Comparison of ENCODE assay signal across 16 cellular contexts in genomic region chr6:164859791-164860190, GRCh38.
DNase-seq lines count a peak whose midpoint lies in the region; TF ChIP-seq lines count a peak whose summit lies in the region.
"Had no signal": no experiment of that assay in that cellular context is flagged by ENCODE, and none has a peak within 500 bp of the region (broad histone marks: within the 10 kb centered on the region; RNA-seq: fewer than 3 reads in every experiment).

No MANE protein-coding gene starts in this region.

- no peaks in the 10 kb centered on the region for H3F3A ChIP-seq in neural progenitor cell (ENCODE audit: low read depth)

- WGBS in esophagus squamous epithelium, 2 donors, result 34 to 48% methylated on average over 4 of the region's 4 CpGs

- peak overlapping the region; percentile 50 for H2AFZ ChIP-seq in neural progenitor cell (replicated peaks)

- no peaks in the 10 kb centered on the region for H3K36me3 Mint-ChIP-seq in neural progenitor cell

- TF ChIP-seq CTCF in neural progenitor cell (IDR thresholded peaks at IDR 0.05) (no peak), esophagus squamous epithelium (IDR thresholded peaks at IDR 0.05) (no peak)

- no peak overlapping the region for H3K27ac ChIP-seq in neural progenitor cell
- H3K27ac ChIP-seq in esophagus squamous epithelium, result no peak overlapping the region
- H3K27ac ChIP-seq: C4-2B, HL-60, SK-N-MC had no signal

- H3K4me1 ChIP-seq in neural progenitor cell (no peaks in the 10 kb centered on the region), esophagus squamous epithelium (no peaks in the 10 kb centered on the region)

- H3K9me3 Mint-ChIP-seq in neural progenitor cell, result no peaks in the 10 kb centered on the region

- TF ChIP-seq POLR2A in esophagus squamous epithelium (IDR thresholded peaks at IDR 0.05), result no peak

- H3K27me3 Mint-ChIP-seq in neural progenitor cell (ENCODE audit: insufficient read depth, low read depth), result no peaks in the 10 kb centered on the region

- no peak overlapping the region for H3K4me3 Mint-ChIP-seq in neural progenitor cell

- peaks cover 2% of the 10 kb centered on the region for H3K4me1 Mint-ChIP-seq in neural progenitor cell

- peak; percentile 3 for DNase-seq in A172 (ENCODE audit: low spot score)
- peak; percentile 48 for DNase-seq in HT1080 (ENCODE audit: low read depth)
- DNase-seq in SW480 (ENCODE audit: low spot score), result peak; percentile 3
- DNase-seq in neural progenitor cell (ENCODE audit: low spot score), result no peak
- no peak for DNase-seq in activated effector memory CD4-positive, alpha-beta T cell treated with anti-CD3 and anti-CD28 coated beads, Interleukin-2, amount 50 U/mL, for 16 hours
- no peak for DNase-seq in NCI-H2227 treated with DMSO at 0.1 percent for 48 hours (lab: John Stamatoyannopoulos, UW)
- DNase-seq in esophagus squamous epithelium (lab: John Stamatoyannopoulos, UW), result no peak
- DNase-seq in GM19238 (ENCODE audit: insufficient read length, low spot score), result no peak
- DNase-seq: NCI-H1417 treated with DMSO at 0.1 percent for 48 hours, NCI-H1930, NCI-H2171, NCI-H446 treated with DMSO at 0.1 percent for 48 hours, NCI-H748 treated with DMSO at 0.1 percent for 48 hours had no signal

- H3K4me2 ChIP-seq in neural progenitor cell, result no peak overlapping the region

- no peaks in the 10 kb centered on the region for H4K20me1 ChIP-seq in neural progenitor cell (ENCODE audit: low read depth)

- no peak overlapping the region for H3K27ac Mint-ChIP-seq in neural progenitor cell

- H3K4me3 ChIP-seq in neural progenitor cell, result no peak overlapping the region
- peak overlapping the region in 1 of 4 donors; percentile 18 for H3K4me3 ChIP-seq in esophagus squamous epithelium
- H3K4me3 ChIP-seq: SK-N-MC had no signal

- no peaks in the 10 kb centered on the region for H3K79me2 ChIP-seq in neural progenitor cell (ENCODE audit: low read depth)

- H3K9ac ChIP-seq in neural progenitor cell, result no peak overlapping the region

- intact Hi-C loops in esophagus squamous epithelium (cut with DNase I), result no loop called here

- H3K36me3 ChIP-seq in neural progenitor cell, result no peaks in the 10 kb centered on the region
- H3K36me3 ChIP-seq in esophagus squamous epithelium, result no peaks in the 10 kb centered on the region

- no peaks in the 10 kb centered on the region for H3K27me3 ChIP-seq in neural progenitor cell
- H3K27me3 ChIP-seq in esophagus squamous epithelium, result no peaks in the 10 kb centered on the region

- H3K9me3 ChIP-seq in neural progenitor cell (ENCODE audit: low read depth), result no peaks in the 10 kb centered on the region
- no peaks in the 10 kb centered on the region for H3K9me3 ChIP-seq in esophagus squamous epithelium

Comparison
In these comparisons a context has a peak if more than half of its experiments do, and no peak if none do; other contexts are left out.
1. DNase-seq: peak in A172 (single experiment), HT1080 (single experiment) and SW480 (single experiment); none in neural progenitor cell (single experiment), activated effector memory CD4-positive, alpha-beta T cell treated with anti-CD3 and anti-CD28 coated beads, Interleukin-2, amount 50 U/mL, for 16 hours (single experiment), NCI-H2227 treated with DMSO at 0.1 percent for 48 hours (single experiment), esophagus squamous epithelium (single experiment) and GM19238 (single experiment).